In the genomic region with DNA sequence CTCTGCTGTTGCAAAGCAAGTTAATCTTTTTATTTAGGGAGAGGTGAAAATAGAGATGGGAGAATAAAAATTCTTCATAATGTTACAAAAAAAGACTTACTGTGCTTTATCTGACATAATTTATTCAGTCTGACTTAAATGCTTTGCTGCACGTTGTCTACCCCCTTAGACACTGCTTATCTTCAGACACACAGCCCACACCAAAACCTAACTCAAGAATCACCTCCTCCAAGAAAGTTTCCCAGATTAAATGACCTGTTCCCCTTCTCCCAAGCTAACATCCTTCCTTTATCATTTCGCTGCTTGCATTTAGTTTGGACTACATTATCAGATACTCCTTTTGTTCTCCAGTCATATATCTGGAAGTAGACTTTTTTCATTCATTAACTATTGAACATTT, we compare ENCODE assay signal across 23 cellular contexts. TPM values are rescaled to one million over a fixed set of nuclear protein-coding genes. Genes with fewer than 3 reads are reported as not detected.
DNase-seq lines count a peak whose midpoint lies in the region; ATAC-seq and TF ChIP-seq lines count a peak whose summit lies in the region.
"Had no signal": no experiment of that assay in that cellular context is flagged by ENCODE, and none has a peak within 500 bp of the region (broad histone marks: within the 10 kb centered on the region; RNA-seq: fewer than 3 reads in every experiment).

No MANE protein-coding gene starts in this region.

- no peak overlapping the region for H2AFZ ChIP-seq in OCI-LY1 (ENCODE audit: low read length)

- no peak overlapping the region; the same call in 1 of the 2 replicates for H3K9ac ChIP-seq in OCI-LY1 (ENCODE audit: low read length)

- no peaks in the 10 kb centered on the region for H3K36me3 ChIP-seq in OCI-LY1 (ENCODE audit: insufficient read depth, low read length)
- no peaks in the 10 kb centered on the region for H3K36me3 ChIP-seq in left lung

- no peaks in the 10 kb centered on the region for H4K20me1 ChIP-seq in OCI-LY1 (ENCODE audit: insufficient read depth, low read length)

- H3K4me1 Mint-ChIP-seq in activated T-cell treated with anti-CD3 and anti-CD28 coated beads, Interleukin-2, amount 50 U/mL, for 24 hours (ENCODE audit: low read depth), result peaks cover 69% of the 10 kb centered on the region
- H3K4me1 Mint-ChIP-seq in stimulated activated memory B cell treated with anti-CD40 and anti-IgM and Interleukin-4, amounts not matched to agents 10 μg/mL and 1 μg/mL and 100 μg/mL, for 72 hours, result peaks cover 60% of the 10 kb centered on the region

- no peaks in the 10 kb centered on the region for H3K9me3 ChIP-seq in OCI-LY1 (ENCODE audit: low read length)
- H3K9me3 ChIP-seq in left lung, result no peaks in the 10 kb centered on the region
- H3K9me3 ChIP-seq: psoas muscle had no signal

- H3K27me3 Mint-ChIP-seq in activated T-cell treated with anti-CD3 and anti-CD28 coated beads, Interleukin-2, amount 50 U/mL, for 24 hours, result no peaks in the 10 kb centered on the region
- no peaks in the 10 kb centered on the region for H3K27me3 Mint-ChIP-seq in stimulated activated memory B cell treated with anti-CD40 and anti-IgM and Interleukin-4, amounts not matched to agents 10 μg/mL and 1 μg/mL and 100 μg/mL, for 72 hours
- H3K27me3 Mint-ChIP-seq: activated CD4-positive, alpha-beta memory T cell treated with anti-CD3 and anti-CD28 coated beads, Interleukin-2, amount 10 ng/mL, durations not matched to agents 7 days and 5 days; dendritic cell treated with granulocyte-macrophage colony-stimulating factor and Interleukin-4, amounts not matched to agents 40 ng/mL and 50 ng/mL, for 4 days had no signal

- H3K4me2 ChIP-seq in OCI-LY1 (ENCODE audit: low read length), result peak overlapping the region; percentile 86; the same call in 1 of the 2 replicates

- H3K4me3 Mint-ChIP-seq in activated T-cell treated with anti-CD3 and anti-CD28 coated beads, Interleukin-2, amount 50 U/mL, for 24 hours, result peak overlapping the region; percentile 9
- peak overlapping the region; percentile 30 for H3K4me3 Mint-ChIP-seq in stimulated activated memory B cell treated with anti-CD40 and anti-IgM and Interleukin-4, amounts not matched to agents 10 μg/mL and 1 μg/mL and 100 μg/mL, for 72 hours
- H3K4me3 Mint-ChIP-seq: activated CD4-positive, alpha-beta memory T cell treated with anti-CD3 and anti-CD28 coated beads, Interleukin-2, amount 10 ng/mL, durations not matched to agents 7 days and 5 days; dendritic cell treated with granulocyte-macrophage colony-stimulating factor and Interleukin-4, amounts not matched to agents 40 ng/mL and 50 ng/mL, for 4 days had no signal

- no peak for ATAC-seq in stimulated activated memory B cell treated with anti-CD40 and anti-IgM and Interleukin-4, amounts not matched to agents 10 μg/mL and 1 μg/mL and 100 μg/mL, for 72 hours
- no peak for ATAC-seq in left lung
- no peak for ATAC-seq in GM21825 (IDR thresholded peaks at IDR 0.05; ENCODE audit: unreplicated experiment)
- ATAC-seq: psoas muscle had no signal

- peaks cover 62% of the 10 kb centered on the region for H3K79me2 ChIP-seq in OCI-LY1 (ENCODE audit: insufficient read depth, low read length)

- H3F3A ChIP-seq in OCI-LY1 (ENCODE audit: insufficient read depth, low read length), result no peaks in the 10 kb centered on the region

- H3K9me3 Mint-ChIP-seq in activated T-cell treated with anti-CD3 and anti-CD28 coated beads, Interleukin-2, amount 50 U/mL, for 24 hours, result no peaks in the 10 kb centered on the region
- no peaks in the 10 kb centered on the region for H3K9me3 Mint-ChIP-seq in stimulated activated memory B cell treated with anti-CD40 and anti-IgM and Interleukin-4, amounts not matched to agents 10 μg/mL and 1 μg/mL and 100 μg/mL, for 72 hours
- H3K9me3 Mint-ChIP-seq: activated CD4-positive, alpha-beta memory T cell treated with anti-CD3 and anti-CD28 coated beads, Interleukin-2, amount 10 ng/mL, durations not matched to agents 7 days and 5 days; dendritic cell treated with granulocyte-macrophage colony-stimulating factor and Interleukin-4, amounts not matched to agents 40 ng/mL and 50 ng/mL, for 4 days; neural crest cell had no signal

- H3K36me3 Mint-ChIP-seq in activated T-cell treated with anti-CD3 and anti-CD28 coated beads, Interleukin-2, amount 50 U/mL, for 24 hours (ENCODE audit: low read depth), result peaks cover 33% of the 10 kb centered on the region
- H3K36me3 Mint-ChIP-seq in stimulated activated memory B cell treated with anti-CD40 and anti-IgM and Interleukin-4, amounts not matched to agents 10 μg/mL and 1 μg/mL and 100 μg/mL, for 72 hours, result peaks cover 17% of the 10 kb centered on the region

- H3K27ac ChIP-seq in OCI-LY1 (ENCODE audit: low read depth, low read length, poor library complexity, severe bottlenecking) (peak overlapping the region; percentile 60), dorsolateral prefrontal cortex (peak overlapping the region in 3 of 59 donors; percentile 9 to 32 (median 10)), left lung (no peak overlapping the region)
- H3K27ac ChIP-seq: C4-2B, psoas muscle, VCaP had no signal

- H3K9me2 ChIP-seq in OCI-LY1 (ENCODE audit: low read depth, low read length), result no peaks in the 10 kb centered on the region

- TF ChIP-seq CTCF in OCI-LY1 (IDR thresholded peaks at IDR 0.05; ENCODE audit: low read length) (no peak), dorsolateral prefrontal cortex (IDR thresholded peaks at IDR 0.05 in 54 of 56, conservative IDR thresholded peaks at IDR 0.05 in 2 of 56; ENCODE audit: low read depth in 1 of 56, partially characterized antibody in 56 of 56) (no peak), left lung (IDR thresholded peaks at IDR 0.05) (no peak)

- H3K4me3 ChIP-seq in OCI-LY1 (ENCODE audit: low read depth, low read length, poor library complexity, severe bottlenecking), result peak overlapping the region; percentile 17
- peak overlapping the region in 32 of 59 donors; percentile 2 to 99 (median 90) for H3K4me3 ChIP-seq in dorsolateral prefrontal cortex
- no peak overlapping the region for H3K4me3 ChIP-seq in left lung
- H3K4me3 ChIP-seq: skin epidermis had no signal

- H3K27me3 ChIP-seq in OCI-LY1 (ENCODE audit: insufficient read depth, low read length), result no peaks in the 10 kb centered on the region
- H3K27me3 ChIP-seq in dorsolateral prefrontal cortex, result no peaks in the 10 kb centered on the region
- H3K27me3 ChIP-seq in left lung, result no peaks in the 10 kb centered on the region

- no peak overlapping the region for H3K27ac Mint-ChIP-seq in activated T-cell treated with anti-CD3 and anti-CD28 coated beads, Interleukin-2, amount 50 U/mL, for 24 hours
- H3K27ac Mint-ChIP-seq in stimulated activated memory B cell treated with anti-CD40 and anti-IgM and Interleukin-4, amounts not matched to agents 10 μg/mL and 1 μg/mL and 100 μg/mL, for 72 hours, result peak overlapping the region; percentile 47
- H3K27ac Mint-ChIP-seq: activated CD4-positive, alpha-beta memory T cell treated with anti-CD3 and anti-CD28 coated beads, Interleukin-2, amount 10 ng/mL, durations not matched to agents 7 days and 5 days; dendritic cell treated with granulocyte-macrophage colony-stimulating factor and Interleukin-4, amounts not matched to agents 40 ng/mL and 50 ng/mL, for 4 days had no signal

- intact Hi-C loops in dorsolateral prefrontal cortex (cut with DNase I), result loop anchor here (5.0 to 10.0 kb wide), 4 partner anchors 207 to 523 kb away; a partner anchor contains a TSS
- intact Hi-C loops in left lung (cut with DNase I), result no loop called here

- H3K4me1 ChIP-seq in OCI-LY1 (ENCODE audit: insufficient read depth, low read length, severe bottlenecking) (peaks cover 72% of the 10 kb centered on the region), left lung (peaks cover 9 to 65% of the 10 kb centered on the region in 2 donors)

- no peak for DNase-seq in activated T-cell treated with anti-CD3 and anti-CD28 coated beads, Interleukin-2, amount 50 U/mL, for 24 hours
- DNase-seq in activated T-cell treated with anti-CD3 and anti-CD28 coated beads for 4 hours, result no peak
- no peak for DNase-seq in dorsolateral prefrontal cortex
- DNase-seq in left lung, result no peak
- DNase-seq in KG1 (lab: John Stamatoyannopoulos, UW), result no peak
- DNase-seq: activated CD4-positive, alpha-beta memory T cell treated with anti-CD3 and anti-CD28 coated beads, Interleukin-2, amount 10 ng/mL, durations not matched to agents 7 days and 5 days; activated T-cell treated with anti-CD3 and anti-CD28 coated beads, Interleukin-2, amount 50 U/mL, for 48 hours; DMS79; mesendoderm; NCI-H1417; NCI-H2107; NCI-H524; psoas muscle; stimulated activated CD4-positive, alpha-beta T cell treated with anti-CD3 and anti-CD28 coated beads, Interleukin-2, amount 100 ng/mL, for 48 hours; SW 1271 had no signal

RNA-seq across cellular contexts. Expression of a gene that starts 3.8 kb away (rescaled TPM):
- total RNA-seq in dorsolateral prefrontal cortex (100 to 1,000 TPM in 38 of 120 experiments, 10 to 100 TPM in 82; 57.8 to 129 (median 93.5) TPM), left lung (100 to 1,000 TPM in 1 of 2 donors, 10 to 100 TPM in 1; 83.3 to 100 TPM)

Comparison
In these comparisons a context has a peak if more than half of its experiments do, and no peak if none do; other contexts are left out.
1. H3K4me3 ChIP-seq: peak in OCI-LY1 (single experiment) and dorsolateral prefrontal cortex (32 of 59); none in left lung (0 of 2).
2. intact Hi-C loops: an anchor here in dorsolateral prefrontal cortex (5.0 to 10.0 kb wide); none called in left lung.